In genomic region chr2:176096986-176097819, GRCh38 we compare ENCODE assay signal across 8 cellular contexts. TPM values are rescaled to one million over a fixed set of nuclear protein-coding genes. Genes with fewer than 3 reads are reported as not detected.
A peak's percentile ranks its signal among the peaks of the same experiment; 100 is the strongest.
DNase-seq lines count a peak whose midpoint lies in the region; ATAC-seq and TF ChIP-seq lines count a peak whose summit lies in the region.

No MANE protein-coding gene starts in this region.

- H3K9me3 Mint-ChIP-seq in CD4-positive, CD25-positive, alpha-beta regulatory T cell = peaks cover 0 to 21% (median 2%) of the 10 kb centered on the region in 7 donors
- H3K9me3 Mint-ChIP-seq in activated CD8-positive, alpha-beta T cell treated with anti-CD3 and anti-CD28 coated beads, Interleukin-2, amount 10 ng/mL, durations not matched to agents 7 days and 5 days (ENCODE audit: insufficient read depth) = no peaks in the 10 kb centered on the region

- ATAC-seq in CD4-positive, CD25-positive, alpha-beta regulatory T cell (ENCODE audit: low read depth in 2 of 2) = peak; percentile 65 to 70
- ATAC-seq in GM19035 (IDR thresholded peaks at IDR 0.05; ENCODE audit: unreplicated experiment) = peak; percentile 92
- ATAC-seq in HG03432 (IDR thresholded peaks at IDR 0.05; ENCODE audit: unreplicated experiment) = peak; percentile 95
- ATAC-seq in activated CD8-positive, alpha-beta T cell treated with anti-CD3 and anti-CD28 coated beads, Interleukin-2, amount 10 ng/mL, durations not matched to agents 7 days and 5 days = peak; percentile 79

- POLR2A ChIA-PET in activated CD8-positive, alpha-beta T cell treated with anti-CD3 and anti-CD28 coated beads, Interleukin-2, amount 10 ng/mL, durations not matched to agents 7 days and 5 days (lab: Charles Lee) = interaction anchor here (0.7 kb wide), 1 partner anchor 50 kb away, joined by 3 read pairs; no protein-coding TSS in a partner anchor

- no peak overlapping the region for H3K9ac ChIP-seq in mucosa of stomach (ENCODE audit: low read length)

- H3K36me3 Mint-ChIP-seq in CD4-positive, CD25-positive, alpha-beta regulatory T cell = no peaks in the 10 kb centered on the region
- peaks cover 1% of the 10 kb centered on the region for H3K36me3 Mint-ChIP-seq in activated CD8-positive, alpha-beta T cell treated with anti-CD3 and anti-CD28 coated beads, Interleukin-2, amount 10 ng/mL, durations not matched to agents 7 days and 5 days (ENCODE audit: low read depth)

- no peak for TF ChIP-seq POLR2A in erythroblast (IDR thresholded peaks at IDR 0.05; ENCODE audit: low read length)

- H3K4me3 ChIP-seq in CD4-positive, CD25-positive, alpha-beta regulatory T cell (ENCODE audit: low read depth, low read length) = peak overlapping the region; percentile 75
- H3K4me3 ChIP-seq in mucosa of stomach (ENCODE audit: low read length) = peak overlapping the region; percentile 1

- peak; percentile 31 to 62 (median 51) for DNase-seq in CD4-positive, CD25-positive, alpha-beta regulatory T cell
- DNase-seq in NCI-H69 (lab: John Stamatoyannopoulos, UW) (peak; percentile 92), erythroblast (lab: John Stamatoyannopoulos, UW) (peak; percentile 63 to 75)
- DNase-seq in activated CD8-positive, alpha-beta T cell treated with anti-CD3 and anti-CD28 coated beads, Interleukin-2, amount 10 ng/mL, durations not matched to agents 7 days and 5 days = peak; percentile 68
- DNase-seq in stimulated activated naive CD4-positive, alpha-beta T cell (lab: John Stamatoyannopoulos, UW) = peak in 5 of 6 experiments; percentile 24 to 73 (median 53)

- H3K27me3 ChIP-seq in CD4-positive, CD25-positive, alpha-beta regulatory T cell (ENCODE audit: control insufficient read depth, insufficient read depth, low read length) = peaks cover 58% of the 10 kb centered on the region
- H3K27me3 ChIP-seq in mucosa of stomach (ENCODE audit: control insufficient read depth, insufficient read depth, low read length) = peaks cover 97% of the 10 kb centered on the region

- no peak overlapping the region for H3K27ac Mint-ChIP-seq in CD4-positive, CD25-positive, alpha-beta regulatory T cell
- no peak overlapping the region for H3K27ac Mint-ChIP-seq in activated CD8-positive, alpha-beta T cell treated with anti-CD3 and anti-CD28 coated beads, Interleukin-2, amount 10 ng/mL, durations not matched to agents 7 days and 5 days

- peaks cover 10 to 38% (median 26%) of the 10 kb centered on the region in 4 donors for H3K4me1 Mint-ChIP-seq in CD4-positive, CD25-positive, alpha-beta regulatory T cell
- peaks cover 14% of the 10 kb centered on the region for H3K4me1 Mint-ChIP-seq in activated CD8-positive, alpha-beta T cell treated with anti-CD3 and anti-CD28 coated beads, Interleukin-2, amount 10 ng/mL, durations not matched to agents 7 days and 5 days (ENCODE audit: low read depth)

- peaks cover 6 to 21% of the 10 kb centered on the region in 2 experiments for H3K9me3 ChIP-seq in CD4-positive, CD25-positive, alpha-beta regulatory T cell (ENCODE audit: control insufficient read depth in 2 of 2, low read length in 2 of 2)
- no peaks in the 10 kb centered on the region for H3K9me3 ChIP-seq in mucosa of stomach (ENCODE audit: control insufficient read depth, low read length)

- no peak overlapping the region for H3K27ac ChIP-seq in CD4-positive, CD25-positive, alpha-beta regulatory T cell (ENCODE audit: insufficient read depth, low read length, poor library complexity, severe bottlenecking)

- peaks cover 28% of the 10 kb centered on the region for H3K4me1 ChIP-seq in CD4-positive, CD25-positive, alpha-beta regulatory T cell (ENCODE audit: control insufficient read depth, insufficient read depth, low read length, poor library complexity, severe bottlenecking)
- peaks cover 17% of the 10 kb centered on the region for H3K4me1 ChIP-seq in mucosa of stomach (ENCODE audit: control insufficient read depth, insufficient read depth, low read length)

- peaks cover 91% of the 10 kb centered on the region for H3K27me3 Mint-ChIP-seq in CD4-positive, CD25-positive, alpha-beta regulatory T cell
- H3K27me3 Mint-ChIP-seq in activated CD8-positive, alpha-beta T cell treated with anti-CD3 and anti-CD28 coated beads, Interleukin-2, amount 10 ng/mL, durations not matched to agents 7 days and 5 days (ENCODE audit: low read depth) = peaks cover 81% of the 10 kb centered on the region

- H3K4me3 Mint-ChIP-seq in CD4-positive, CD25-positive, alpha-beta regulatory T cell = peak overlapping the region; percentile 73 to 88 (median 82)
- peak overlapping the region; percentile 52 for H3K4me3 Mint-ChIP-seq in activated CD8-positive, alpha-beta T cell treated with anti-CD3 and anti-CD28 coated beads, Interleukin-2, amount 10 ng/mL, durations not matched to agents 7 days and 5 days

- CTCF ChIA-PET in activated CD8-positive, alpha-beta T cell treated with anti-CD3 and anti-CD28 coated beads, Interleukin-2, amount 10 ng/mL, durations not matched to agents 7 days and 5 days (lab: Charles Lee) = interaction anchor here (0.6 to 5.6 kb wide), 19 partner anchors 9 to 894 kb away, joined by 3 to 80 read pairs (median 4); no protein-coding TSS in a partner anchor

- no peaks in the 10 kb centered on the region for H3K36me3 ChIP-seq in CD4-positive, CD25-positive, alpha-beta regulatory T cell (ENCODE audit: control insufficient read depth, insufficient read depth, low read length)
- H3K36me3 ChIP-seq in mucosa of stomach (ENCODE audit: control insufficient read depth, insufficient read depth, low read length) = no peaks in the 10 kb centered on the region

RNA-seq across cellular contexts. Expression of gene HOXD12, which starts 2.4 kb away (rescaled TPM):
- total RNA-seq in CD4-positive, CD25-positive, alpha-beta regulatory T cell = not detected
- polyA plus RNA-seq in CD4-positive, CD25-positive, alpha-beta regulatory T cell = not detected
- total RNA-seq in activated CD8-positive, alpha-beta T cell treated with anti-CD3 and anti-CD28 coated beads, Interleukin-2, amount 10 ng/mL, durations not matched to agents 7 days and 5 days = not detected

RNA-seq across cellular contexts. Expression of gene HOXD13, which starts 4.7 kb away (rescaled TPM):
- total RNA-seq in CD4-positive, CD25-positive, alpha-beta regulatory T cell = not detected
- not detected for polyA plus RNA-seq in CD4-positive, CD25-positive, alpha-beta regulatory T cell
- total RNA-seq in activated CD8-positive, alpha-beta T cell treated with anti-CD3 and anti-CD28 coated beads, Interleukin-2, amount 10 ng/mL, durations not matched to agents 7 days and 5 days = not detected

RNA-seq across cellular contexts. Expression of gene HOXD11, which starts 9.9 kb away (rescaled TPM):
- not detected for total RNA-seq in CD4-positive, CD25-positive, alpha-beta regulatory T cell
- not detected for polyA plus RNA-seq in CD4-positive, CD25-positive, alpha-beta regulatory T cell
- total RNA-seq in activated CD8-positive, alpha-beta T cell treated with anti-CD3 and anti-CD28 coated beads, Interleukin-2, amount 10 ng/mL, durations not matched to agents 7 days and 5 days = not detected

RNA-seq across cellular contexts. Expression of gene EVX2, which starts 13.4 kb away (rescaled TPM):
- total RNA-seq in CD4-positive, CD25-positive, alpha-beta regulatory T cell = not detected
- not detected for polyA plus RNA-seq in CD4-positive, CD25-positive, alpha-beta regulatory T cell
- not detected for total RNA-seq in activated CD8-positive, alpha-beta T cell treated with anti-CD3 and anti-CD28 coated beads, Interleukin-2, amount 10 ng/mL, durations not matched to agents 7 days and 5 days

RNA-seq across cellular contexts. Expression of gene HOXD10, which starts 19.4 kb away (rescaled TPM):
- not detected for total RNA-seq in CD4-positive, CD25-positive, alpha-beta regulatory T cell
- not detected for polyA plus RNA-seq in CD4-positive, CD25-positive, alpha-beta regulatory T cell
- total RNA-seq in activated CD8-positive, alpha-beta T cell treated with anti-CD3 and anti-CD28 coated beads, Interleukin-2, amount 10 ng/mL, durations not matched to agents 7 days and 5 days = not detected
